17 cellular contexts compared by ENCODE assay signal in the genomic region with DNA sequence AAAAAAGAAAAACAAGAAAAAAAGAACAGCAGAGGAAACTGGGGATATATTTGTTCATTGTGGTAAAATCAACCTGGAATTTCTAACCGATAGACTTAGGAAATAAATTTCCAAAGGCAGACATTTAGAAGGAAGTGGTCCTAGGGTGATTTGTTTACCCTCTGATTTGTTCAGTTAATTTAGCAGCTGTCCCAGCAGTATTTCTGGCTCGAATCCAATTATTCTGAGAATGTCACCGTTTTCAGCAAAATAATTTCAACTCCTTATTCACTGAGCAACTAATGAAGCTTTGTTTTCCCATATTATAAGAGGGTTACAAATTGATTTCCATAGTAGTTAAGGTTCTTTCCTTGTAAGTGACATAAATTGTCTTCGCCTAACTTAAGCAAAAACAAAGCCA.
"Had no signal": no experiment of that assay in that cellular context is flagged by ENCODE, and none has a peak within 500 bp of the region (broad histone marks: within the 10 kb centered on the region; RNA-seq: fewer than 3 reads in every experiment).

No MANE protein-coding gene starts in this region.

- H3K4me1 ChIP-seq: adrenal gland, foreskin keratinocyte, lower lobe of right lung, pancreas, psoas muscle, right atrium auricular region had no signal

- H3K4me1 Mint-ChIP-seq: nephron progenitor cell had no signal

- H3K27me3 ChIP-seq: adrenal gland, foreskin keratinocyte, pancreas, right atrium auricular region had no signal

- H3K9me3 ChIP-seq: adrenal gland, lower lobe of right lung, pancreas, psoas muscle, right atrium auricular region had no signal

- H3K4me3 ChIP-seq: adrenal gland, lower lobe of right lung, mucosa of descending colon, pancreas, psoas muscle, right atrium auricular region had no signal

- H3K27ac ChIP-seq: adrenal gland, foreskin keratinocyte, lower lobe of right lung, pancreas, psoas muscle, right atrium auricular region had no signal

- H3K27ac Mint-ChIP-seq: activated naive CD4-positive, alpha-beta T cell treated with anti-CD3 and anti-CD28 coated beads, Interleukin-2, amount 50 U/mL, for 72 hours; nephron progenitor cell had no signal

- ATAC-seq: activated naive CD4-positive, alpha-beta T cell treated with anti-CD3 and anti-CD28 coated beads, Interleukin-2, amount 50 U/mL, for 72 hours; foreskin keratinocyte; left lobe of liver; lower lobe of right lung; mucosa of descending colon; pancreas; psoas muscle had no signal

- H3K36me3 Mint-ChIP-seq: activated naive CD4-positive, alpha-beta T cell treated with anti-CD3 and anti-CD28 coated beads, Interleukin-2, amount 50 U/mL, for 72 hours had no signal

- H3K4me3 Mint-ChIP-seq: nephron progenitor cell had no signal

- H3K36me3 ChIP-seq: adrenal gland, lower lobe of right lung, pancreas, right atrium auricular region had no signal

- DNase-seq: activated CD4-positive, alpha-beta T cell treated with anti-CD3 and anti-CD28 coated beads for 1 hour; activated T-cell treated with anti-CD3 and anti-CD28 coated beads, Interleukin-2, amount 50 U/mL, for 1 hour; adrenal gland; central memory CD4-positive, alpha-beta T cell; effector memory CD4-positive, alpha-beta T cell; foreskin keratinocyte; lower lobe of right lung; mesendoderm; mucosa of descending colon; nephron progenitor cell; pancreas; psoas muscle; stimulated activated CD4-positive, alpha-beta T cell treated with anti-CD3 and anti-CD28 coated beads, Interleukin-4, amount 100 ng/mL, for 24 hours; stimulated activated naive CD4-positive, alpha-beta T cell treated with Interleukin-2 at 50 U/mL for 16 hours had no signal
